ENCODE assay signal across 23 cellular contexts in genomic region chr6:161048636-161049035, GRCh38. TPM values are rescaled to one million over a fixed set of nuclear protein-coding genes. Genes with fewer than 3 reads are reported as not detected.
A peak's percentile ranks its signal among the peaks of the same experiment; 100 is the strongest.
DNase-seq lines count a peak whose midpoint lies in the region; ATAC-seq, FAIRE-seq and TF ChIP-seq lines count a peak whose summit lies in the region.
"Had no signal": no experiment of that assay in that cellular context is flagged by ENCODE, and none has a peak within 500 bp of the region (broad histone marks: within the 10 kb centered on the region; RNA-seq: fewer than 3 reads in every experiment).

No MANE protein-coding gene starts in this region.

- in situ Hi-C loops in K562 (cut with MboI): no loop called here

- 0 out of 5 replicates have a peak, but pooled peaks cover 0 to 2% of the 10 kb centered on the region in 2 experiments for H3K4me1 ChIP-seq in K562 (replicated peaks in 1 of 2; ENCODE audit: control insufficient read depth in 2 of 2, insufficient read depth in 2 of 2, low read length in 2 of 2)
- H3K4me1 ChIP-seq: spleen had no signal

- H3K27ac ChIP-seq in K562 (ENCODE audit: extremely low read depth, low read depth, low read length) (no peak overlapping the region), coronary artery (no peak overlapping the region)
- H3K27ac ChIP-seq: spleen had no signal

- no peaks in the 10 kb centered on the region for H3K9me3 ChIP-seq in K562 (replicated peaks; ENCODE audit: control insufficient read depth, insufficient read depth, low read depth, low read length)
- H3K9me3 ChIP-seq: spleen had no signal

- POLR2A ChIA-PET in AG04449 (lab: Yijun Ruan, JAX) (interaction anchor here (1.3 kb wide), 1 partner anchor 11 kb away, joined by 6 read pairs; no protein-coding TSS in a partner anchor), K562 (lab: Yijun Ruan, JAX) (interaction anchor here (0.7 to 2.7 kb wide), 5 partner anchors 10 to 55 kb away, joined by 3 to 15 read pairs (median 5); no protein-coding TSS in a partner anchor)

- CTCF ChIA-PET in AG04449 (lab: Yijun Ruan, JAX): interaction anchor here (1.0 to 2.4 kb wide), 6 partner anchors 10 to 325 kb away, joined by 3 to 6 read pairs (median 4); no protein-coding TSS in a partner anchor
- CTCF ChIA-PET in K562 (lab: Yijun Ruan, JAX; ENCODE audit: low intra/inter-chr PET ratio): no interaction called here

- no peak for ATAC-seq in K562
- no peak for ATAC-seq in GM21786 (IDR thresholded peaks at IDR 0.05; ENCODE audit: unreplicated experiment)
- ATAC-seq: natural killer cell treated with Interleukin-12 subunit alpha and Interleukin-12 subunit beta and Interleukin-15 and Interleukin-18, amount 100 ng/mL, for 72 hours had no signal

- FAIRE-seq in K562 (lab: Jason Lieb, UNC): no peak

- TF ChIP-seq CTCF in AG04449 (IDR thresholded peaks at IDR 0.05; ENCODE audit: insufficient read depth, low read length, missing control alignments) (no peak), K562 (IDR thresholded peaks at IDR 0.05 in 2 of 3, conservative IDR thresholded peaks at IDR 0.05 in 1 of 3; ENCODE audit: insufficient read depth in 2 of 3, low read depth in 1 of 3, low read length in 3 of 3) (no peak), foreskin fibroblast (IDR thresholded peaks at IDR 0.05; ENCODE audit: low read depth, low read length) (no peak), coronary artery (IDR thresholded peaks at IDR 0.05) (no peak)

- DNase-seq in AG04449 (ENCODE audit: low read depth, low spot score) (peak; percentile 21), HCEC 1CT (peak; percentile 29), K562 (ENCODE audit: extremely low read depth in 1 of 4, low spot score in 3 of 4) (no peak), foreskin fibroblast (peak; percentile 92 to 96), coronary artery (ENCODE audit: low spot score) (no peak), retina (no peak)
- DNase-seq in stimulated activated CD4-positive, alpha-beta T cell treated with anti-CD3 and anti-CD28 coated beads, Interleukin-15, amount 100 ng/mL, for 24 hours: no peak
- DNase-seq: 8988T; activated CD4-positive, alpha-beta T cell treated with anti-CD3 and anti-CD28 coated beads, Interleukin-2, amount 10 ng/mL, durations not matched to agents 24 days and 14 days; activated effector memory CD4-positive, alpha-beta T cell treated with anti-CD3 and anti-CD28 coated beads, Interleukin-2, amount 50 U/mL, for 16 hours; amygdala; CD4-positive, CD25-positive, alpha-beta regulatory T cell; cerebellar nuclear complex; foreskin melanocyte; Karpas-422; mesendoderm; NCI-H1105; NCI-H2081 treated with DMSO at 0.1 percent for 48 hours; NCI-H524; spleen; T-helper 1 cell had no signal

- TF ChIP-seq RAD21 in K562 (CRISPR knock-in tag; conservative IDR thresholded peaks at IDR 0.05 in 1 of 2, IDR thresholded peaks at IDR 0.05 in 1 of 2): no peak

- H3K9ac ChIP-seq in K562 (ENCODE audit: insufficient read depth in 1 of 2, low read depth in 2 of 2, low read length in 2 of 2): no peak overlapping the region

- no TSS peak for BruUV-seq in K562 (replicated peaks; lab: Mats Ljungman, UMichigan)

- H2AFZ ChIP-seq in K562 (ENCODE audit: low read depth, low read length): no peak overlapping the region

- H3K79me2 ChIP-seq in K562 (ENCODE audit: control insufficient read depth, insufficient read depth, low read length): peaks cover 14% of the 10 kb centered on the region

- H3K4me2 ChIP-seq in K562 (ENCODE audit: insufficient read depth, low read length): no peak overlapping the region

- no peak for TF ChIP-seq POLR2A in K562 (conservative IDR thresholded peaks at IDR 0.05)

- no peaks in the 10 kb centered on the region for H3K9me1 ChIP-seq in K562 (ENCODE audit: control insufficient read depth, insufficient read depth, low read length)

- 79% methylated on average over 7 of the region's 7 CpGs for WGBS in K562 (ENCODE audit: insufficient coverage, low coverage, missing lambda C conversion rate)

- intact Hi-C loops in K562 (cut with micrococcal nuclease): no loop called here

- H4K20me1 ChIP-seq in K562 (replicated peaks; ENCODE audit: control insufficient read depth, insufficient read depth, low read length): no peaks in the 10 kb centered on the region

- H3K27me3 ChIP-seq in K562 (ENCODE audit: control insufficient read depth in 2 of 2, insufficient read depth in 2 of 2, low read length in 2 of 2): no peaks in the 10 kb centered on the region
- H3K27me3 ChIP-seq: spleen had no signal

- TF ChIP-seq EP300 in K562 (IDR thresholded peaks at IDR 0.05; ENCODE audit: low read length): no peak

- H3K4me3 ChIP-seq in AG04449 (ENCODE audit: low read depth, low read length) (no peak overlapping the region), K562 (no peak overlapping the region), foreskin fibroblast (ENCODE audit: low read depth in 1 of 2, low read length in 2 of 2) (no peak overlapping the region), coronary artery (no peak overlapping the region)
- H3K4me3 ChIP-seq: spleen had no signal

- H3K36me3 ChIP-seq in K562 (ENCODE audit: control insufficient read depth, insufficient read depth, low read length): peaks cover 53% of the 10 kb centered on the region

TF ChIP-seq in K562, 482 proteins besides CTCF, POLR2A, EP300 and RAD21:
- TF ChIP-seq ZNF785 (CRISPR knock-in tag; IDR thresholded peaks at IDR 0.05) (no peak), CUX1 (CRISPR knock-in tag; IDR thresholded peaks at IDR 0.05) (no peak), NFIC (IDR thresholded peaks at IDR 0.05) (0 out of 2 replicates have a peak, but pooled peaks have one; percentile 10), PHB2 (IDR thresholded peaks at IDR 0.05; ENCODE audit: low read depth) (no peak), ZNF23 (CRISPR knock-in tag; IDR thresholded peaks at IDR 0.05) (no peak)

RNA-seq across cellular contexts. Expression of gene MAP3K4, which starts 57.1 kb away (rescaled TPM):
- 89.3 and 263 TPM in 2 replicates for total RNA-seq in K562 (2011; cell fraction: chromatin; rRNA removed; ENCODE audit: low replicate concordance)
- 37.0 and 55.8 TPM in 2 replicates for total RNA-seq in K562 (2011; cell fraction: nucleolus; rRNA removed)
- 93.4 and 112 TPM in 2 replicates for total RNA-seq in K562 (2011; cell fraction: nucleoplasm; rRNA removed)
- total RNA-seq in K562 (2014; rRNA removed): 47.3 and 48.9 TPM in 2 replicates
- 60.0 and 68.2 TPM in 2 replicates for total RNA-seq in K562 (2014; rRNA removed; fragmentation: Illumina TruSeq; extraction: Trizol)
- 60.3 and 62.6 TPM in 2 replicates for total RNA-seq in K562 (2015; rRNA removed; fragmentation: Illumina TruSeq; extraction: Trizol)
- total RNA-seq in K562 (2021): 74.2 and 77.2 TPM in 2 replicates
- 39.0 and 45.1 TPM in 2 replicates for polyA plus RNA-seq in K562 (2011; rRNA removed)
- 16.5 and 25.0 TPM in 2 replicates for polyA plus RNA-seq in K562 (2011; cell fraction: cytosol; rRNA removed)
- polyA plus RNA-seq in K562 (2011; cell fraction: nucleus; rRNA removed): 109 and 122 TPM in 2 replicates
- 24.3 and 31.1 TPM in 2 replicates for polyA plus RNA-seq in K562 (2012)
- 39.4 and 51.8 TPM in 2 replicates for polyA plus RNA-seq in K562 (2014; fragmentation: Illumina TruSeq; extraction: Trizol)
- 10 to 100 TPM; 21.0 to 24.0 TPM for polyA plus RNA-seq in K562 (2014; fragmentation: Nextera tagmentation; extraction: Ambion mirVana)
- 40.6 and 44.9 TPM in 2 replicates for polyA plus RNA-seq in K562 (2014; rRNA removed)
- 96.3 and 107 TPM in 2 replicates for polyA minus RNA-seq in K562 (2011; rRNA and poly(A)+ RNA removed)
- 24.5 and 37.7 TPM in 2 replicates for polyA minus RNA-seq in K562 (2011; cell fraction: cytosol; rRNA and poly(A)+ RNA removed)
- polyA minus RNA-seq in K562 (2011; cell fraction: nucleus; rRNA and poly(A)+ RNA removed): 86.0 and 138 TPM in 2 replicates

Comparison
In these comparisons a context has a peak if more than half of its experiments do, and no peak if none do; other contexts are left out.
1. DNase-seq: peak in AG04449 (single experiment), HCEC 1CT (single experiment) and foreskin fibroblast (2 of 2); none in K562 (0 of 4), stimulated activated CD4-positive, alpha-beta T cell treated with anti-CD3 and anti-CD28 coated beads, Interleukin-15, amount 100 ng/mL, for 24 hours (single experiment), coronary artery (single experiment) and retina (single experiment).